In the genomic region with DNA sequence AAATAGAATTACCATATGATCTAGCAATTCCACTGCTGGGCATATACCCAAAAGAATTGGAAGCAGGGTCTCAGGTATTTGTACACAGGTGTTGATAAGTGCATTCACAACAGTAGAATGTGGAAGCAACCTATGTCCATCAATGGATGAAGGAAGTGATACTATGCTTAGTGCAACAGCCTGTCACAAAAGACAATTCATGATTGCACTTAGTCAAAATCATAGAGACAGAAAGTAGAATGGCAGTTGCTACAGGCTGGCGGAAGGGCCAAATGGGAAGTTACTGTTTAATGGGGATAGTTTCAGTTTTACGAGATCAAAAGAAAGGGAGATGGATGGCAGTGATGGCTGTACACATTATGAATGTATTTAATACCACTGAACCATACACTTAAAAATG, we compare ENCODE assay signal across 13 cellular contexts. TPM values are rescaled to one million over a fixed set of nuclear protein-coding genes. Genes with fewer than 3 reads are reported as not detected.
A peak's percentile ranks its signal among the peaks of the same experiment; 100 is the strongest.
DNase-seq lines count a peak whose midpoint lies in the region; ATAC-seq and TF ChIP-seq lines count a peak whose summit lies in the region.
"Had no signal": no experiment of that assay in that cellular context is flagged by ENCODE, and none has a peak within 500 bp of the region (broad histone marks: within the 10 kb centered on the region; RNA-seq: fewer than 3 reads in every experiment).

No MANE protein-coding gene starts in this region.

- peaks cover 16% of the 10 kb centered on the region for H3K4me1 ChIP-seq in lower lobe of right lung

- H3K27ac ChIP-seq in lower lobe of right lung, result no peak overlapping the region

- TF ChIP-seq CTCF in GM10266 (IDR thresholded peaks at IDR 0.05; ENCODE audit: control insufficient read depth, insufficient read depth, low read depth, missing control alignments) (no peak), lower lobe of right lung (IDR thresholded peaks at IDR 0.05) (no peak)

- H3K27me3 ChIP-seq in lower lobe of right lung (ENCODE audit: low read depth), result no peaks in the 10 kb centered on the region

- intact Hi-C loops in lower lobe of right lung (cut with DNase I), result no loop called here

- no peaks in the 10 kb centered on the region for H3K9me3 ChIP-seq in lower lobe of right lung

- H3K4me3 ChIP-seq in lower lobe of right lung, result no peak overlapping the region

- ATAC-seq in GM21423 (IDR thresholded peaks at IDR 0.05; ENCODE audit: unreplicated experiment) (peak; percentile 40), lower lobe of right lung (no peak)
- ATAC-seq: esophagus mucosa had no signal

- H3K36me3 ChIP-seq in lower lobe of right lung, result peaks cover 65% of the 10 kb centered on the region

- DNase-seq in GM10266 (ENCODE audit: extremely low spot score) (peak; percentile 68), NOMO-1 treated with dmso at 0.1 percent for 144 hours (lab: John Stamatoyannopoulos, UW; ENCODE audit: unreplicated experiment) (peak; percentile 81), lower lobe of right lung (peak; percentile 20), NCI-H524 (lab: John Stamatoyannopoulos, UW) (no peak), NCI-H2081 treated with DMSO at 0.1 percent for 48 hours (lab: John Stamatoyannopoulos, UW) (no peak)
- DNase-seq in effector CD4-positive, alpha-beta T cell, result no peak
- DNase-seq in activated effector memory CD4-positive, alpha-beta T cell treated with anti-CD3 and anti-CD28 coated beads, Interleukin-2, amount 50 U/mL, for 16 hours, result no peak
- DNase-seq: activated CD4-positive, alpha-beta T cell treated with anti-CD3 and anti-CD28 coated beads, Interleukin-2, amount 10 ng/mL, durations not matched to agents 7 days and 5 days; NCI-H2081; nephron progenitor cell; Right ventricle myocardium superior had no signal

RNA-seq across cellular contexts. Expression of gene SGSM3, which starts 42.0 kb away (rescaled TPM):
- 80.3 TPM for total RNA-seq in lower lobe of right lung

Comparison
In these comparisons a context has a peak if more than half of its experiments do, and no peak if none do; other contexts are left out.
1. DNase-seq: peak in GM10266 (single experiment), NOMO-1 treated with dmso at 0.1 percent for 144 hours (single experiment) and lower lobe of right lung (single experiment); none in NCI-H524 (0 of 2), effector CD4-positive, alpha-beta T cell (single experiment), NCI-H2081 treated with DMSO at 0.1 percent for 48 hours (single experiment) and activated effector memory CD4-positive, alpha-beta T cell treated with anti-CD3 and anti-CD28 coated beads, Interleukin-2, amount 50 U/mL, for 16 hours (single experiment).